Comparison of ENCODE assay signal across 8 cellular contexts in the genomic region with DNA sequence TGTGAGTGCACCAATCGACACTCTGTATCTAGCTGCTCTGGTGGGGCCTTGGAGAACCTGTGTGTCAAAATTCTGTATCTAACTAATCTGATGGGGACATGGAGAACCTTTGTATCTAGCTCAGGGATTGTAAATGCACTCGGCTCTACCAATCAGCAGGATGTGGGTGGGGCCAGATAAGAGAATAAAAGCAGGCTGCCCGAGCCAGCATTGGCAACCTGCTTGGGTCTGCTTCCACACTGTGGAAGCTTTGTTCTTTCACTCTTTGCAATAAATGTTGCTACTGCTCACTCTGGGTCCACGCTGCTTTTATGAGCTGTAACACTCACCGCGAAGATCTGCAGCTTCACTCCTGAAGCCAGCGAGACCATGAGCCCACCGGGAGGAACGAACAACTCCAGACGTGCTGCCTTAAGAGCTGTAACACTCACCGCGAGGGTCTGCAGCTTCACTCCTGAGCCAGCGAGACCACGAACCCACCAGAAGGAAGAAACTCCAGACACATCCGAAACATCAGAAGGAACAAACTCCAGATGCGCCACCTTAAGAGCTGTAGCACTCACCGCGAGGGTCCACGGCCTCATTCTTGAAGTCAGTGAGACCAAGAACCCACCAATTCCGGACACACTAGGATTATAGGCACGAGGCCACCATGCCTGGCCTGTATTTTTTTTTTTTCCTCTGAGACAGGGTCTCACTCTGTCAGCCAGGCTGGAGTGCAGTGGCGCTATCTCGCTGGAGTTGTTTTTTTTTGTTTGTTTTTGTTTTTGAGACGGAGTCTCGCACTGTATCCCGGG. TPM values are rescaled to one million over a fixed set of nuclear protein-coding genes. Genes with fewer than 3 reads are reported as not detected.
DNase-seq lines count a peak whose midpoint lies in the region; ATAC-seq and TF ChIP-seq lines count a peak whose summit lies in the region.
"Not testable (repeated sequence)": the region's sequence is repeated elsewhere in the genome, so short reads cannot be mapped to it uniquely, and the experiment has no call there.

No MANE protein-coding gene starts in this region.

- intact Hi-C loops in activated CD4-positive, alpha-beta memory T cell treated with anti-CD3 and anti-CD28 coated beads for 36 hours (cut with micrococcal nuclease), result loop anchor here (5.0 to 10.0 kb wide), 3 partner anchors 38 to 386 kb away; a partner anchor contains a TSS
- intact Hi-C loops in sigmoid colon (cut with DNase I), result loop anchor here (10.0 kb wide), 2 partner anchors 266 to 306 kb away; a partner anchor contains a TSS

- not testable (repeated sequence) for H3K27ac ChIP-seq in CD4-positive, CD25-positive, alpha-beta regulatory T cell (ENCODE audit: insufficient read depth, low read length, poor library complexity, severe bottlenecking)
- peak overlapping the region in 3 of 4 donors; percentile 6 to 52 (median 31) for H3K27ac ChIP-seq in sigmoid colon

- CTCF ChIA-PET in HEK293T (lab: Yijun Ruan, JAX); activated CD4-positive, alpha-beta memory T cell treated with anti-CD3 and anti-CD28 coated beads for 36 hours (lab: Charles Lee): not testable (repeated sequence)
- CTCF ChIA-PET in T-cell (lab: Charles Lee), result interaction anchor here in 1 of 2 donors (0.6 kb wide), 2 partner anchors 136 to 1821 kb away, joined by 3 to 9 read pairs; no protein-coding TSS in a partner anchor

- not testable (repeated sequence) for H3K27me3 ChIP-seq in CD4-positive, CD25-positive, alpha-beta regulatory T cell (ENCODE audit: control insufficient read depth, insufficient read depth, low read length); sigmoid colon

- TF ChIP-seq CTCF in nephron (IDR thresholded peaks at IDR 0.05; ENCODE audit: unreplicated experiment in 3 of 3); sigmoid colon (IDR thresholded peaks at IDR 0.05): not testable (repeated sequence)

- H3K4me1 ChIP-seq in CD4-positive, CD25-positive, alpha-beta regulatory T cell (ENCODE audit: control insufficient read depth, insufficient read depth, low read length, poor library complexity, severe bottlenecking); sigmoid colon: not testable (repeated sequence)

- not testable (repeated sequence) for H3K36me3 ChIP-seq in CD4-positive, CD25-positive, alpha-beta regulatory T cell (ENCODE audit: control insufficient read depth, insufficient read depth, low read length); sigmoid colon

- peak overlapping the region in 1 of 3 donors; percentile 77 for H3K27ac Mint-ChIP-seq in CD4-positive, CD25-positive, alpha-beta regulatory T cell
- H3K27ac Mint-ChIP-seq in T-cell (peak overlapping the region in 1 of 2 donors; percentile 11), nephron (peak overlapping the region; percentile 60 to 79 (median 69))
- not testable (repeated sequence) for H3K27ac Mint-ChIP-seq in activated CD4-positive, alpha-beta memory T cell treated with anti-CD3 and anti-CD28 coated beads for 36 hours; activated naive CD4-positive, alpha-beta T cell treated with anti-CD3 and anti-CD28 coated beads, Interleukin-2, amount 50 U/mL, for 24 hours

- H3K9me3 ChIP-seq in CD4-positive, CD25-positive, alpha-beta regulatory T cell (ENCODE audit: control insufficient read depth in 2 of 2, low read length in 2 of 2); sigmoid colon: not testable (repeated sequence)

- peak overlapping the region in 3 of 4 donors; percentile 58 to 78 (median 63) for H3K4me3 Mint-ChIP-seq in CD4-positive, CD25-positive, alpha-beta regulatory T cell
- H3K4me3 Mint-ChIP-seq in T-cell (peak overlapping the region in 2 of 3 donors; percentile 10 to 28), nephron (peak overlapping the region in 2 of 3 experiments; percentile 27 to 58)
- H3K4me3 Mint-ChIP-seq in activated CD4-positive, alpha-beta memory T cell treated with anti-CD3 and anti-CD28 coated beads for 36 hours, result peak overlapping the region; percentile 48
- peak overlapping the region; percentile 42 for H3K4me3 Mint-ChIP-seq in activated naive CD4-positive, alpha-beta T cell treated with anti-CD3 and anti-CD28 coated beads, Interleukin-2, amount 50 U/mL, for 24 hours

- not testable (repeated sequence) for H3K4me3 ChIP-seq in CD4-positive, CD25-positive, alpha-beta regulatory T cell (ENCODE audit: low read depth, low read length)
- peak overlapping the region in 2 of 4 donors; percentile 16 to 19 for H3K4me3 ChIP-seq in sigmoid colon

- H3K9me3 Mint-ChIP-seq in CD4-positive, CD25-positive, alpha-beta regulatory T cell; T-cell; activated CD4-positive, alpha-beta memory T cell treated with anti-CD3 and anti-CD28 coated beads for 36 hours; activated naive CD4-positive, alpha-beta T cell treated with anti-CD3 and anti-CD28 coated beads, Interleukin-2, amount 50 U/mL, for 24 hours; nephron: not testable (repeated sequence)

- not testable (repeated sequence) for H3K36me3 Mint-ChIP-seq in CD4-positive, CD25-positive, alpha-beta regulatory T cell; T-cell; activated CD4-positive, alpha-beta memory T cell treated with anti-CD3 and anti-CD28 coated beads for 36 hours; activated naive CD4-positive, alpha-beta T cell treated with anti-CD3 and anti-CD28 coated beads, Interleukin-2, amount 50 U/mL, for 24 hours; nephron (ENCODE audit: low read depth)

- TF ChIP-seq EP300 in sigmoid colon (IDR thresholded peaks at IDR 0.05), result not testable (repeated sequence)

- ATAC-seq in CD4-positive, CD25-positive, alpha-beta regulatory T cell (ENCODE audit: low read depth in 2 of 2); T-cell (replicated peaks in 1 of 4): not testable (repeated sequence)

- not testable (repeated sequence) for H3K27me3 Mint-ChIP-seq in CD4-positive, CD25-positive, alpha-beta regulatory T cell; T-cell; activated CD4-positive, alpha-beta memory T cell treated with anti-CD3 and anti-CD28 coated beads for 36 hours; activated naive CD4-positive, alpha-beta T cell treated with anti-CD3 and anti-CD28 coated beads, Interleukin-2, amount 50 U/mL, for 24 hours; nephron (ENCODE audit: low read depth)

- WGBS in sigmoid colon, 2 donors, result 74 to 84% methylated on average over 26 of the region's 26 CpGs

- POLR2A ChIA-PET in HEK293T (lab: Yijun Ruan, JAX), result interaction anchor here (0.8 to 1.6 kb wide), 3 partner anchors 14 to 25 kb away, joined by 3 to 5 read pairs (median 3); a partner anchor contains a TSS
- POLR2A ChIA-PET in T-cell (lab: Charles Lee); activated CD4-positive, alpha-beta memory T cell treated with anti-CD3 and anti-CD28 coated beads for 36 hours (lab: Charles Lee): not testable (repeated sequence)

- H3K4me1 Mint-ChIP-seq in CD4-positive, CD25-positive, alpha-beta regulatory T cell, result peaks cover 0 to 13% (median 0%) of the 10 kb centered on the region in 4 donors
- H3K4me1 Mint-ChIP-seq in T-cell; activated CD4-positive, alpha-beta memory T cell treated with anti-CD3 and anti-CD28 coated beads for 36 hours (ENCODE audit: low read depth); activated naive CD4-positive, alpha-beta T cell treated with anti-CD3 and anti-CD28 coated beads, Interleukin-2, amount 50 U/mL, for 24 hours; nephron: not testable (repeated sequence)

- not testable (repeated sequence) for DNase-seq in CD4-positive, CD25-positive, alpha-beta regulatory T cell; HEK293T (ENCODE audit: extremely low spot score); sigmoid colon
- DNase-seq in T-cell (peak in 1 of 34 experiments; percentile 24), foreskin melanocyte (peak; percentile 13)
- peak; percentile 9 for DNase-seq in activated CD4-positive, alpha-beta memory T cell treated with anti-CD3 and anti-CD28 coated beads for 36 hours

- TF ChIP-seq POLR2A in sigmoid colon (IDR thresholded peaks at IDR 0.05), result not testable (repeated sequence)

TF ChIP-seq in HEK293T, 16 proteins besides CTCF, POLR2A, EP300 and RAD21:
- TF ChIP-seq ZNF384 (IDR thresholded peaks at IDR 0.05), result peak; percentile 49

RNA-seq across cellular contexts. Expression of a gene that starts 4.0 kb away (rescaled TPM):
- 228 TPM for total RNA-seq in CD4-positive, CD25-positive, alpha-beta regulatory T cell
- polyA plus RNA-seq in CD4-positive, CD25-positive, alpha-beta regulatory T cell, result 100 to 1,000 TPM in 2 of 4 donors, 10 to 100 TPM in 2; 55.7 to 137 (median 111) TPM
- 100 to 1,000 TPM; 180 to 309 (median 196) TPM for total RNA-seq in T-cell
- 100 to 1,000 TPM; 282 to 295 TPM for total RNA-seq in activated CD4-positive, alpha-beta memory T cell treated with anti-CD3 and anti-CD28 coated beads for 36 hours
- 100 to 1,000 TPM; 134 to 222 (median 143) TPM for total RNA-seq in sigmoid colon
- 10 to 100 TPM; 73.5 to 100.0 (median 75.7) TPM for polyA plus RNA-seq in sigmoid colon

RNA-seq across cellular contexts. Expression of a gene that starts 23.7 kb away (rescaled TPM):
- 29.2 TPM for total RNA-seq in CD4-positive, CD25-positive, alpha-beta regulatory T cell
- 1 to 10 TPM; 1.8 to 2.2 (median 2.0) TPM for polyA plus RNA-seq in CD4-positive, CD25-positive, alpha-beta regulatory T cell
- total RNA-seq in T-cell (10 to 100 TPM in 2 of 5 donors, 1 to 10 TPM in 3; 7.1 to 21.1 (median 8.0) TPM), sigmoid colon (10 to 100 TPM in 2 of 4 donors, 1 to 10 TPM in 2; 8.0 to 15.1 (median 10.0) TPM)
- 1 to 10 TPM; 9.3 to 9.7 TPM for total RNA-seq in activated CD4-positive, alpha-beta memory T cell treated with anti-CD3 and anti-CD28 coated beads for 36 hours
- polyA plus RNA-seq in sigmoid colon, result 1 to 10 TPM in 1 of 3 donors, under 1 TPM in 2; 0.60 to 2.0 (median 0.92) TPM
